18 cellular contexts compared by ENCODE assay signal in genomic region chrX:71420686-71421085, GRCh38. TPM values are rescaled to one million over a fixed set of nuclear protein-coding genes. Genes with fewer than 3 reads are reported as not detected.
DNase-seq lines count a peak whose midpoint lies in the region; ATAC-seq, FAIRE-seq and TF ChIP-seq lines count a peak whose summit lies in the region.
"Had no signal": no experiment of that assay in that cellular context is flagged by ENCODE, and none has a peak within 500 bp of the region (broad histone marks: within the 10 kb centered on the region; RNA-seq: fewer than 3 reads in every experiment).

No MANE protein-coding gene starts in this region.

- no peaks in the 10 kb centered on the region for H3K4me1 Mint-ChIP-seq in chondrocyte (ENCODE audit: low read depth)
- H3K4me1 Mint-ChIP-seq: B cell had no signal

- no peaks in the 10 kb centered on the region for H3K27me3 Mint-ChIP-seq in chondrocyte (ENCODE audit: low read depth)
- H3K27me3 Mint-ChIP-seq: B cell had no signal

- H3K9me3 ChIP-seq in K562 (replicated peaks; ENCODE audit: control insufficient read depth, insufficient read depth, low read depth, low read length): no peaks in the 10 kb centered on the region
- H3K9me3 ChIP-seq in colonic mucosa: no peaks in the 10 kb centered on the region
- H3K9me3 ChIP-seq: A549, HAP-1 had no signal

- H3K27me3 ChIP-seq in H7 (ENCODE audit: control insufficient read depth, insufficient read depth, low read length) (no peaks in the 10 kb centered on the region), K562 (ENCODE audit: control insufficient read depth in 2 of 2, insufficient read depth in 2 of 2, low read length in 2 of 2) (no peaks in the 10 kb centered on the region), colonic mucosa (no peaks in the 10 kb centered on the region)

- H3K36me3 ChIP-seq in H7 (replicated peaks; ENCODE audit: control insufficient read depth, insufficient read depth, low read length) (peaks cover 5% of the 10 kb centered on the region), K562 (ENCODE audit: control insufficient read depth, insufficient read depth, low read length) (peaks cover 76% of the 10 kb centered on the region), colonic mucosa (no peaks in the 10 kb centered on the region)

- peaks cover 15% of the 10 kb centered on the region for H3K36me3 Mint-ChIP-seq in chondrocyte (ENCODE audit: low read depth)

- no peaks in the 10 kb centered on the region for H4K20me1 ChIP-seq in K562 (replicated peaks; ENCODE audit: control insufficient read depth, insufficient read depth, low read length)

- no peaks in the 10 kb centered on the region for H3K79me2 ChIP-seq in K562 (ENCODE audit: control insufficient read depth, insufficient read depth, low read length)

- POLR2A ChIA-PET in K562 (lab: Yijun Ruan, JAX): no interaction called here

- in situ Hi-C loops in K562 (cut with MboI): no loop called here

- H3K4me2 ChIP-seq in K562 (ENCODE audit: insufficient read depth, low read length): no peak overlapping the region
- H3K4me2 ChIP-seq: A549, KMS-11 had no signal

- no TSS peak for BruUV-seq in K562 (replicated peaks; lab: Mats Ljungman, UMichigan)

- H3K4me3 ChIP-seq in H7 (ENCODE audit: insufficient read depth, low read depth, low read length): no peak overlapping the region
- no peak overlapping the region for H3K4me3 ChIP-seq in K562
- no peak overlapping the region for H3K4me3 ChIP-seq in colonic mucosa
- H3K4me3 ChIP-seq: A549, HAP-1 had no signal

- CTCF ChIA-PET in K562 (lab: Yijun Ruan, JAX; ENCODE audit: low intra/inter-chr PET ratio): no interaction called here

- H3K27ac Mint-ChIP-seq in chondrocyte (ENCODE audit: unreplicated experiment): no peak overlapping the region

- intact Hi-C loops in K562 (cut with micrococcal nuclease): no loop called here
- intact Hi-C loops in colonic mucosa (cut with DNase I): no loop called here

- peaks cover 10% of the 10 kb centered on the region for H3K9me3 Mint-ChIP-seq in chondrocyte (ENCODE audit: low read depth)

- TF ChIP-seq CTCF in C4-2B (conservative IDR thresholded peaks at IDR 0.05) (peak; percentile 6; the same call in 1 of the 2 replicates), K562 (IDR thresholded peaks at IDR 0.05 in 2 of 3, conservative IDR thresholded peaks at IDR 0.05 in 1 of 3; ENCODE audit: insufficient read depth in 2 of 3, low read depth in 1 of 3, low read length in 3 of 3) (no peak), chondrocyte (IDR thresholded peaks at IDR 0.05) (no peak), colonic mucosa (IDR thresholded peaks at IDR 0.05) (no peak)

- TF ChIP-seq RAD21 in K562 (CRISPR knock-in tag; conservative IDR thresholded peaks at IDR 0.05 in 1 of 2, IDR thresholded peaks at IDR 0.05 in 1 of 2): no peak

- 100% methylated on average over 3 of the region's 20 CpGs for WGBS in K562 (ENCODE audit: insufficient coverage, low coverage, missing lambda C conversion rate)

- DNase-seq in H7: peak; percentile 70
- DNase-seq in K562 (ENCODE audit: extremely low read depth in 1 of 4, low spot score in 3 of 4): peak in 1 of 4 experiments; percentile 5
- DNase-seq in iPS-NIHi11 (ENCODE audit: low spot score): peak; percentile 25
- no peak for DNase-seq in chondrocyte (ENCODE audit: low spot score)
- DNase-seq in colonic mucosa: no peak
- DNase-seq: NCI-H1092 treated with DMSO at 0.1 percent for 48 hours, NCI-H1436 treated with DMSO at 0.1 percent for 48 hours, NCI-H1930, NCI-H2227 treated with DMSO at 0.1 percent for 48 hours, NCI-H510A treated with DMSO at 0.1 percent for 48 hours, NCI-H748 treated with DMSO at 0.1 percent for 48 hours, SIG-M5 had no signal

- H3K4me3 Mint-ChIP-seq in chondrocyte (ENCODE audit: unreplicated experiment): no peak overlapping the region
- H3K4me3 Mint-ChIP-seq: B cell had no signal

- FAIRE-seq in K562 (lab: Jason Lieb, UNC): no peak
- FAIRE-seq: A549 had no signal

- TF ChIP-seq POLR2A in K562 (conservative IDR thresholded peaks at IDR 0.05): no peak

- H3K27ac ChIP-seq in C4-2B: no peak overlapping the region
- H3K27ac ChIP-seq in K562 (ENCODE audit: extremely low read depth, low read depth, low read length): no peak overlapping the region
- no peak overlapping the region for H3K27ac ChIP-seq in colonic mucosa
- H3K27ac ChIP-seq: A549, KMS-11 had no signal

- ATAC-seq in K562 (peak; percentile 72), GM19395 (IDR thresholded peaks at IDR 0.05; ENCODE audit: unreplicated experiment) (no peak)
- ATAC-seq: A549 had no signal

- TF ChIP-seq EP300 in K562 (IDR thresholded peaks at IDR 0.05; ENCODE audit: low read length): no peak

- H2AFZ ChIP-seq in K562 (ENCODE audit: low read depth, low read length): no peak overlapping the region

- H3K4me1 ChIP-seq in K562 (replicated peaks in 1 of 2; ENCODE audit: control insufficient read depth in 2 of 2, insufficient read depth in 2 of 2, low read length in 2 of 2): no peaks in the 10 kb centered on the region
- H3K4me1 ChIP-seq in colonic mucosa: no peaks in the 10 kb centered on the region
- H3K4me1 ChIP-seq: A549, HAP-1 had no signal

- no peaks in the 10 kb centered on the region for H3K9me1 ChIP-seq in K562 (ENCODE audit: control insufficient read depth, insufficient read depth, low read length)

- H3K9ac ChIP-seq in K562 (ENCODE audit: insufficient read depth in 1 of 2, low read depth in 2 of 2, low read length in 2 of 2) (no peak overlapping the region), colonic mucosa (ENCODE audit: low read depth in 2 of 2, low read length in 2 of 2) (no peak overlapping the region)
- H3K9ac ChIP-seq: KMS-11 had no signal

TF ChIP-seq in K562, 482 proteins besides CTCF, POLR2A, EP300 and RAD21:
- TF ChIP-seq NKRF (IDR thresholded peaks at IDR 0.05; ENCODE audit: borderline replicate concordance) (no peak), U2AF1 (optimal IDR thresholded peaks at IDR 0.05; ENCODE audit: low read depth, low read length) (no peak), TRIM25 (IDR thresholded peaks at IDR 0.05; ENCODE audit: borderline replicate concordance) (no peak), FOXA3 (CRISPR knock-in tag; conservative IDR thresholded peaks at IDR 0.05 in 1 of 2, IDR thresholded peaks at IDR 0.05 in 1 of 2) (no peak), POLR2G (IDR thresholded peaks at IDR 0.05; ENCODE audit: low read depth, low read length) (peak; percentile 34; the same call in 1 of the 2 replicates), ZNF12 (CRISPR knock-in tag; IDR thresholded peaks at IDR 0.05) (no peak)

RNA-seq across cellular contexts. Expression of gene TAF1, which starts 54.5 kb away (rescaled TPM):
- 6.6 and 15.6 TPM in 2 replicates for total RNA-seq in H7 (2014; rRNA removed; shearing (Covaris generic))
- 238 and 587 TPM in 2 replicates for total RNA-seq in K562 (2011; cell fraction: chromatin; rRNA removed; ENCODE audit: low replicate concordance)
- total RNA-seq in K562 (2011; cell fraction: nucleolus; rRNA removed): 86.4 and 133 TPM in 2 replicates
- total RNA-seq in K562 (2011; cell fraction: nucleoplasm; rRNA removed): 103 and 148 TPM in 2 replicates
- 44.6 and 47.7 TPM in 2 replicates for total RNA-seq in K562 (2014; rRNA removed)
- 45.1 and 50.5 TPM in 2 replicates for total RNA-seq in K562 (2014; rRNA removed; fragmentation: Illumina TruSeq; extraction: Trizol)
- total RNA-seq in K562 (2015; rRNA removed; fragmentation: Illumina TruSeq; extraction: Trizol): 38.1 and 39.2 TPM in 2 replicates
- total RNA-seq in K562 (2021): 37.3 and 42.6 TPM in 2 replicates
- polyA plus RNA-seq in K562 (2011; rRNA removed): 16.3 and 23.1 TPM in 2 replicates
- polyA plus RNA-seq in K562 (2011; cell fraction: cytosol; rRNA removed): 8.1 and 12.9 TPM in 2 replicates
- 28.9 and 33.9 TPM in 2 replicates for polyA plus RNA-seq in K562 (2011; cell fraction: nucleus; rRNA removed)
- polyA plus RNA-seq in K562 (2012): 29.4 and 33.9 TPM in 2 replicates
- polyA plus RNA-seq in K562 (2014; fragmentation: Illumina TruSeq; extraction: Trizol): 39.2 and 41.2 TPM in 2 replicates
- 10 to 100 TPM in 1 of 2 experiments, 1 to 10 TPM in 1; 6.4 to 10.5 TPM for polyA plus RNA-seq in K562 (2014; fragmentation: Nextera tagmentation; extraction: Ambion mirVana)
- polyA plus RNA-seq in K562 (2014; rRNA removed): 27.8 and 32.7 TPM in 2 replicates
- polyA minus RNA-seq in K562 (2011; rRNA and poly(A)+ RNA removed): 87.5 and 93.1 TPM in 2 replicates
- 27.6 and 30.1 TPM in 2 replicates for polyA minus RNA-seq in K562 (2011; cell fraction: cytosol; rRNA and poly(A)+ RNA removed)
- 34.9 and 73.1 TPM in 2 replicates for polyA minus RNA-seq in K562 (2011; cell fraction: nucleus; rRNA and poly(A)+ RNA removed)
- total RNA-seq in chondrocyte: 26.4 to 31.3 TPM (median 27.9 TPM) in 3 replicates
- 10 to 100 TPM; 24.6 to 25.0 TPM for total RNA-seq in colonic mucosa

Comparison
In these comparisons a context has a peak if more than half of its experiments do, and no peak if none do; other contexts are left out.
1. DNase-seq: peak in H7 (single experiment) and iPS-NIHi11 (single experiment); none in chondrocyte (single experiment) and colonic mucosa (single experiment).